In the genomic region with DNA sequence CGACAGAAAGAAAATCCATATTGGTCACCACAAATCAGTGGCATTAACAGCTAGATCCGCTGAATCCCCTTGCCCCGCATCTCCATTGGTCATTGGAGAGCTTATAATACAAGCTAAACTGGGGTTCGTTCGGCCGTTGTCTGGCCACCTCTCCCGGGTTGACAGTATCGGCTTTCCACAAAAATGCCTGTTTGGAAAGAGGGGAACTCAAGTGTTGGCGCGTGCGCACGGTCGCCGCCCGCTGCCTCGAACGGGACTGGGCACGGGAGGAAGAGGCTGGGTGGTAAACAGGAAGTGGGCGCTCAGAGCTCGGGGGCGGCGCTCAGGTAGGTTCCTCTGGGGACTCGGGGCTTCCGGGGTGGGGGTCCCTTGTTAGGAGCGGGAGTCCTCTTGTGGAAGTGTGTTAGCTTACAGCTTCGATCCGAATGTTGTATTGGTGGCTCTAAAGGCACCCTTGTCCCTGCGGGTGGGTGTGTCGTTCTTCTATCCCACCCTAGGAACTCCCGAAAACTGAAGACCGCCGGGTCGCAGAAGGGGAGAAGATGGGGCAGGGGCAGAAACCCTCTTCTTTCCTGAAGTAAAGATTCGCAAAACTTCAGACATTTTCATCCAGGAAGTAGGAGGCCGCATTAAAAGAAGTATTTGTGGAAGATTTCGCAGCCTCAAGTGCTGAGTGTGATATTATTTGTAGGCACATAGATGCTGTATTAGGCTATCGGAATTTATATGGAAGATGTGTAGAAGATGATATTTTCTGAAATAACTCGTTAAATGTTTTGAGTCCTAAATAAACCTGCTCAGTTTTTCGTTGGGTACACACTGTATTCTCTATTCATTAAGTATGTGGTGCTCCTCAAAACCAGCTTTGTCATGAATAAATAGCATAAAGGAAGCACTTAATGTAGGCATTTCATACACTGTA, we compare ENCODE assay signal across 1 cellular context.
TF ChIP-seq lines count a peak whose summit lies in the region.

No MANE protein-coding gene starts in this region.

TF ChIP-seq in HEK293, 187 proteins besides CTCF, POLR2A, EP300 and RAD21 (continued from another document):
- TF ChIP-seq, protein P1, sequence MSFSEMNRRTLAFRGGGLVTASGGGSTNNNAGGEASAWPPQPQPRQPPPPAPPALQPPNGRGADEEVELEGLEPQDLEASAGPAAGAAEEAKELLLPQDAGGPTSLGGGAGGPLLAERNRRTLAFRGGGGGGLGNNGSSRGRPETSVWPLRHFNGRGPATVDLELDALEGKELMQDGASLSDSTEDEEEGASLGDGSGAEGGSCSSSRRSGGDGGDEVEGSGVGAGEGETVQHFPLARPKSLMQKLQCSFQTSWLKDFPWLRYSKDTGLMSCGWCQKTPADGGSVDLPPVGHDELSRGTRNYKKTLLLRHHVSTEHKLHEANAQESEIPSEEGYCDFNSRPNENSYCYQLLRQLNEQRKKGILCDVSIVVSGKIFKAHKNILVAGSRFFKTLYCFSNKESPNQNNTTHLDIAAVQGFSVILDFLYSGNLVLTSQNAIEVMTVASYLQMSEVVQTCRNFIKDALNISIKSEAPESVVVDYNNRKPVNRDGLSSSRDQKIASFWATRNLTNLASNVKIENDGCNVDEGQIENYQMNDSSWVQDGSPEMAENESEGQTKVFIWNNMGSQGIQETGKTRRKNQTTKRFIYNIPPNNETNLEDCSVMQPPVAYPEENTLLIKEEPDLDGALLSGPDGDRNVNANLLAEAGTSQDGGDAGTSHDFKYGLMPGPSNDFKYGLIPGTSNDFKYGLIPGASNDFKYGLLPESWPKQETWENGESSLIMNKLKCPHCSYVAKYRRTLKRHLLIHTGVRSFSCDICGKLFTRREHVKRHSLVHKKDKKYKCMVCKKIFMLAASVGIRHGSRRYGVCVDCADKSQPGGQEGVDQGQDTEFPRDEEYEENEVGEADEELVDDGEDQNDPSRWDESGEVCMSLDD (tag by site-specific recombination; IDR thresholded peaks at IDR 0.05): peak; percentile 99
- TF ChIP-seq KLF8 (tag by site-specific recombination; IDR thresholded peaks at IDR 0.05) (peak; percentile 60; the same call in 1 of the 2 replicates), ZSCAN30 (tag by site-specific recombination; IDR thresholded peaks at IDR 0.05) (no peak), EGR2 (tag by site-specific recombination; IDR thresholded peaks at IDR 0.05; ENCODE audit: low read depth) (peak; percentile 46; the same call in 1 of the 2 replicates), ZFHX2 (tag by site-specific recombination; conservative IDR thresholded peaks at IDR 0.05) (peak; percentile 56), KLF1 (tag by site-specific recombination; IDR thresholded peaks at IDR 0.05) (0 out of 2 replicates have a peak, but pooled peaks have one; percentile 21), ZNF426 (tag by site-specific recombination; IDR thresholded peaks at IDR 0.05) (no peak), ZNF133 (tag by site-specific recombination; IDR thresholded peaks at IDR 0.05) (no peak), KLF9 (tag by site-specific recombination; IDR thresholded peaks at IDR 0.05; ENCODE audit: low read depth) (peak; percentile 76), ZNF423 (tag by site-specific recombination; IDR thresholded peaks at IDR 0.05) (peak; percentile 99), ZBTB20 (tag by site-specific recombination; IDR thresholded peaks at IDR 0.05) (peak; percentile 51; the same call in 1 of the 2 replicates), GLIS2 (tag by site-specific recombination; IDR thresholded peaks at IDR 0.05) (peak; percentile 33; the same call in 1 of the 2 replicates), ZNF214 (tag by site-specific recombination; IDR thresholded peaks at IDR 0.05; ENCODE audit: borderline replicate concordance) (no peak), ZBTB17 (tag by site-specific recombination; IDR thresholded peaks at IDR 0.05) (peak; percentile 92), SP3 (tag by site-specific recombination; IDR thresholded peaks at IDR 0.05) (peak; percentile 57), ZNF555 (tag by site-specific recombination; conservative IDR thresholded peaks at IDR 0.05) (no peak), ZNF571 (tag by site-specific recombination; IDR thresholded peaks at IDR 0.05) (no peak), ZNF366 (tag by site-specific recombination; conservative IDR thresholded peaks at IDR 0.05) (peak; percentile 59), ZNF514 (tag by site-specific recombination; IDR thresholded peaks at IDR 0.05) (no peak)
- TF ChIP-seq, protein P2, sequence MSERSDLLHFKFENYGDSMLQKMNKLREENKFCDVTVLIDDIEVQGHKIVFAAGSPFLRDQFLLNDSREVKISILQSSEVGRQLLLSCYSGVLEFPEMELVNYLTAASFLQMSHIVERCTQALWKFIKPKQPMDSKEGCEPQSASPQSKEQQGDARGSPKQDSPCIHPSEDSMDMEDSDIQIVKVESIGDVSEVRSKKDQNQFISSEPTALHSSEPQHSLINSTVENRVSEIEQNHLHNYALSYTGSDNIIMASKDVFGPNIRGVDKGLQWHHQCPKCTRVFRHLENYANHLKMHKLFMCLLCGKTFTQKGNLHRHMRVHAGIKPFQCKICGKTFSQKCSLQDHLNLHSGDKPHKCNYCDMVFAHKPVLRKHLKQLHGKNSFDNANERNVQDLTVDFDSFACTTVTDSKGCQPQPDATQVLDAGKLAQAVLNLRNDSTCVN (tag by site-specific recombination; optimal IDR thresholded peaks at IDR 0.05): peak; percentile 37
- TF ChIP-seq, protein P3, sequence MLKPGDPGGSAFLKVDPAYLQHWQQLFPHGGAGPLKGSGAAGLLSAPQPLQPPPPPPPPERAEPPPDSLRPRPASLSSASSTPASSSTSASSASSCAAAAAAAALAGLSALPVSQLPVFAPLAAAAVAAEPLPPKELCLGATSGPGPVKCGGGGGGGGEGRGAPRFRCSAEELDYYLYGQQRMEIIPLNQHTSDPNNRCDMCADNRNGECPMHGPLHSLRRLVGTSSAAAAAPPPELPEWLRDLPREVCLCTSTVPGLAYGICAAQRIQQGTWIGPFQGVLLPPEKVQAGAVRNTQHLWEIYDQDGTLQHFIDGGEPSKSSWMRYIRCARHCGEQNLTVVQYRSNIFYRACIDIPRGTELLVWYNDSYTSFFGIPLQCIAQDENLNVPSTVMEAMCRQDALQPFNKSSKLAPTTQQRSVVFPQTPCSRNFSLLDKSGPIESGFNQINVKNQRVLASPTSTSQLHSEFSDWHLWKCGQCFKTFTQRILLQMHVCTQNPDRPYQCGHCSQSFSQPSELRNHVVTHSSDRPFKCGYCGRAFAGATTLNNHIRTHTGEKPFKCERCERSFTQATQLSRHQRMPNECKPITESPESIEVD (tag by site-specific recombination; IDR thresholded peaks at IDR 0.05): no peak
- TF ChIP-seq, protein P4, sequence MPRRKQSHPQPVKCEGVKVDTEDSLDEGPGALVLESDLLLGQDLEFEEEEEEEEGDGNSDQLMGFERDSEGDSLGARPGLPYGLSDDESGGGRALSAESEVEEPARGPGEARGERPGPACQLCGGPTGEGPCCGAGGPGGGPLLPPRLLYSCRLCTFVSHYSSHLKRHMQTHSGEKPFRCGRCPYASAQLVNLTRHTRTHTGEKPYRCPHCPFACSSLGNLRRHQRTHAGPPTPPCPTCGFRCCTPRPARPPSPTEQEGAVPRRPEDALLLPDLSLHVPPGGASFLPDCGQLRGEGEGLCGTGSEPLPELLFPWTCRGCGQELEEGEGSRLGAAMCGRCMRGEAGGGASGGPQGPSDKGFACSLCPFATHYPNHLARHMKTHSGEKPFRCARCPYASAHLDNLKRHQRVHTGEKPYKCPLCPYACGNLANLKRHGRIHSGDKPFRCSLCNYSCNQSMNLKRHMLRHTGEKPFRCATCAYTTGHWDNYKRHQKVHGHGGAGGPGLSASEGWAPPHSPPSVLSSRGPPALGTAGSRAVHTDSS (tag by site-specific recombination; IDR thresholded peaks at IDR 0.05): 0 out of 2 replicates have a peak, but pooled peaks have one; percentile 24
- TF ChIP-seq, protein P5, sequence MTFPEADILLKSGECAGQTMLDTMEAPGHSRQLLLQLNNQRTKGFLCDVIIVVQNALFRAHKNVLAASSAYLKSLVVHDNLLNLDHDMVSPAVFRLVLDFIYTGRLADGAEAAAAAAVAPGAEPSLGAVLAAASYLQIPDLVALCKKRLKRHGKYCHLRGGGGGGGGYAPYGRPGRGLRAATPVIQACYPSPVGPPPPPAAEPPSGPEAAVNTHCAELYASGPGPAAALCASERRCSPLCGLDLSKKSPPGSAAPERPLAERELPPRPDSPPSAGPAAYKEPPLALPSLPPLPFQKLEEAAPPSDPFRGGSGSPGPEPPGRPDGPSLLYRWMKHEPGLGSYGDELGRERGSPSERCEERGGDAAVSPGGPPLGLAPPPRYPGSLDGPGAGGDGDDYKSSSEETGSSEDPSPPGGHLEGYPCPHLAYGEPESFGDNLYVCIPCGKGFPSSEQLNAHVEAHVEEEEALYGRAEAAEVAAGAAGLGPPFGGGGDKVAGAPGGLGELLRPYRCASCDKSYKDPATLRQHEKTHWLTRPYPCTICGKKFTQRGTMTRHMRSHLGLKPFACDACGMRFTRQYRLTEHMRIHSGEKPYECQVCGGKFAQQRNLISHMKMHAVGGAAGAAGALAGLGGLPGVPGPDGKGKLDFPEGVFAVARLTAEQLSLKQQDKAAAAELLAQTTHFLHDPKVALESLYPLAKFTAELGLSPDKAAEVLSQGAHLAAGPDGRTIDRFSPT (tag by site-specific recombination; IDR thresholded peaks at IDR 0.05): peak; percentile 99
- TF ChIP-seq, protein P6, sequence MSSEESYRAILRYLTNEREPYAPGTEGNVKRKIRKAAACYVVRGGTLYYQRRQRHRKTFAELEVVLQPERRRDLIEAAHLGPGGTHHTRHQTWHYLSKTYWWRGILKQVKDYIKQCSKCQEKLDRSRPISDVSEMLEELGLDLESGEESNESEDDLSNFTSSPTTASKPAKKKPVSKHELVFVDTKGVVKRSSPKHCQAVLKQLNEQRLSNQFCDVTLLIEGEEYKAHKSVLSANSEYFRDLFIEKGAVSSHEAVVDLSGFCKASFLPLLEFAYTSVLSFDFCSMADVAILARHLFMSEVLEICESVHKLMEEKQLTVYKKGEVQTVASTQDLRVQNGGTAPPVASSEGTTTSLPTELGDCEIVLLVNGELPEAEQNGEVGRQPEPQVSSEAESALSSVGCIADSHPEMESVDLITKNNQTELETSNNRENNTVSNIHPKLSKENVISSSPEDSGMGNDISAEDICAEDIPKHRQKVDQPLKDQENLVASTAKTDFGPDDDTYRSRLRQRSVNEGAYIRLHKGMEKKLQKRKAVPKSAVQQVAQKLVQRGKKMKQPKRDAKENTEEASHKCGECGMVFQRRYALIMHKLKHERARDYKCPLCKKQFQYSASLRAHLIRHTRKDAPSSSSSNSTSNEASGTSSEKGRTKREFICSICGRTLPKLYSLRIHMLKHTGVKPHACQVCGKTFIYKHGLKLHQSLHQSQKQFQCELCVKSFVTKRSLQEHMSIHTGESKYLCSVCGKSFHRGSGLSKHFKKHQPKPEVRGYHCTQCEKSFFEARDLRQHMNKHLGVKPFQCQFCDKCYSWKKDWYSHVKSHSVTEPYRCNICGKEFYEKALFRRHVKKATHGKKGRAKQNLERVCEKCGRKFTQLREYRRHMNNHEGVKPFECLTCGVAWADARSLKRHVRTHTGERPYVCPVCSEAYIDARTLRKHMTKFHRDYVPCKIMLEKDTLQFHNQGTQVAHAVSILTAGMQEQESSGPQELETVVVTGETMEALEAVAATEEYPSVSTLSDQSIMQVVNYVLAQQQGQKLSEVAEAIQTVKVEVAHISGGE (tag by site-specific recombination; conservative IDR thresholded peaks at IDR 0.05; ENCODE audit: low read depth): peak; percentile 88
- TF ChIP-seq, protein P7, sequence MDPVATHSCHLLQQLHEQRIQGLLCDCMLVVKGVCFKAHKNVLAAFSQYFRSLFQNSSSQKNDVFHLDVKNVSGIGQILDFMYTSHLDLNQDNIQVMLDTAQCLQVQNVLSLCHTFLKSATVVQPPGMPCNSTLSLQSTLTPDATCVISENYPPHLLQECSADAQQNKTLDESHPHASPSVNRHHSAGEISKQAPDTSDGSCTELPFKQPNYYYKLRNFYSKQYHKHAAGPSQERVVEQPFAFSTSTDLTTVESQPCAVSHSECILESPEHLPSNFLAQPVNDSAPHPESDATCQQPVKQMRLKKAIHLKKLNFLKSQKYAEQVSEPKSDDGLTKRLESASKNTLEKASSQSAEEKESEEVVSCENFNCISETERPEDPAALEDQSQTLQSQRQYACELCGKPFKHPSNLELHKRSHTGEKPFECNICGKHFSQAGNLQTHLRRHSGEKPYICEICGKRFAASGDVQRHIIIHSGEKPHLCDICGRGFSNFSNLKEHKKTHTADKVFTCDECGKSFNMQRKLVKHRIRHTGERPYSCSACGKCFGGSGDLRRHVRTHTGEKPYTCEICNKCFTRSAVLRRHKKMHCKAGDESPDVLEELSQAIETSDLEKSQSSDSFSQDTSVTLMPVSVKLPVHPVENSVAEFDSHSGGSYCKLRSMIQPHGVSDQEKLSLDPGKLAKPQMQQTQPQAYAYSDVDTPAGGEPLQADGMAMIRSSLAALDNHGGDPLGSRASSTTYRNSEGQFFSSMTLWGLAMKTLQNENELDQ (tag by site-specific recombination; IDR thresholded peaks at IDR 0.05; ENCODE audit: low read depth): no peak
- TF ChIP-seq, protein P8, sequence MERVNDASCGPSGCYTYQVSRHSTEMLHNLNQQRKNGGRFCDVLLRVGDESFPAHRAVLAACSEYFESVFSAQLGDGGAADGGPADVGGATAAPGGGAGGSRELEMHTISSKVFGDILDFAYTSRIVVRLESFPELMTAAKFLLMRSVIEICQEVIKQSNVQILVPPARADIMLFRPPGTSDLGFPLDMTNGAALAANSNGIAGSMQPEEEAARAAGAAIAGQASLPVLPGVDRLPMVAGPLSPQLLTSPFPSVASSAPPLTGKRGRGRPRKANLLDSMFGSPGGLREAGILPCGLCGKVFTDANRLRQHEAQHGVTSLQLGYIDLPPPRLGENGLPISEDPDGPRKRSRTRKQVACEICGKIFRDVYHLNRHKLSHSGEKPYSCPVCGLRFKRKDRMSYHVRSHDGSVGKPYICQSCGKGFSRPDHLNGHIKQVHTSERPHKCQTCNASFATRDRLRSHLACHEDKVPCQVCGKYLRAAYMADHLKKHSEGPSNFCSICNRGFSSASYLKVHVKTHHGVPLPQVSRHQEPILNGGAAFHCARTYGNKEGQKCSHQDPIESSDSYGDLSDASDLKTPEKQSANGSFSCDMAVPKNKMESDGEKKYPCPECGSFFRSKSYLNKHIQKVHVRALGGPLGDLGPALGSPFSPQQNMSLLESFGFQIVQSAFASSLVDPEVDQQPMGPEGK (tag by site-specific recombination; IDR thresholded peaks at IDR 0.05): peak; percentile 90
